8 cellular contexts compared by ENCODE assay signal in the genomic region with DNA sequence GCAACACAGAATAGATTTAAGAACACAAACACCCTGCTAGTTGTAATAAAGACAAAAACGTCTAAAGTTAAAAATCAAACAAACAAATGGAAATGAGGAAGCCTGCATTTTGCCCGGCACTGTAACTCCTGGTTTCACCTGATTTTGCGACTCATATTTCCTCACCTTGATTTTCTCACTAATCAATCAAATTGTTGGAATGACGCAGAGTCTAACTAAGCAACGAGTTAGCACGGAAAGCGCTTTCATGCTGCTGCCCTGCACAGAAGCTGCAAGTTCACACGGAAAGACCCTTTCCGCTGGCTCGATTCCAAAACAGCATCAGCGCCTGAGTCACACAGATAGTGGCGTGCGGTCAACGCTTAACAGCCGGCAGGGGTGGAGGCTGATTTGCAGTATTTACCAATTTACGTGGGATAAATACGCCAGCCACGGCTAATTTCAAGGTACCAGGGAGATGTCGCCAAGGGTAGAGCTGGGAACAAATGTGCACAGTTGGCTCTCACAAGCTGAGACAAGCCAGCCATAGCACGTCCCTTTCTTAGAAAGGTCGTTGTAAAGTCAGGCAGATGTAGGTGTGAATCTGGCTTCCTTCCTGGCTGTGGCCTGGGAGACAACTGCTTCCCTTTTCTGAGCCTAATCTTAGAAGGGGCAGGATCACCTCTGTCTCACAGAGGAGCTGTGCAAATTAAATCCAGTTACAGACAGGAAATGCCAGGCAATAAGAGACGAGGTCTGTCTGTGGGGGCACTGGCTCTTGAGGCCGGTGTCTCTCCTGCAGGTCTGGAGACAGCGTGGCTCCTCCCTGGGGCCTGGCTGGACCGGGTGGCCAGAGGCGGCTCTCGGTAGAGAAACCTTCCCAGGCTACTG.
A peak's percentile ranks its signal among the peaks of the same experiment; 100 is the strongest.
DNase-seq lines count a peak whose midpoint lies in the region; ATAC-seq and TF ChIP-seq lines count a peak whose summit lies in the region.

No MANE protein-coding gene starts in this region.

- H3K36me3 ChIP-seq in PC-9 (ENCODE audit: low read depth), result no peaks in the 10 kb centered on the region
- peaks cover 0 to 69% of the 10 kb centered on the region in 2 donors for H3K36me3 ChIP-seq in gastroesophageal sphincter

- H3K27ac ChIP-seq in PC-9, result no peak overlapping the region
- peak overlapping the region in 2 of 4 donors; percentile 17 to 25 for H3K27ac ChIP-seq in gastroesophageal sphincter

- H4K20me1 ChIP-seq in PC-9 (ENCODE audit: insufficient read depth), result no peaks in the 10 kb centered on the region

- H3K4me1 ChIP-seq in PC-9 (replicated peaks; ENCODE audit: insufficient read depth) (peaks cover 20% of the 10 kb centered on the region), gastroesophageal sphincter (peaks cover 0 to 22% (median 11%) of the 10 kb centered on the region in 3 donors)

- TF ChIP-seq CTCF in PC-9 (conservative IDR thresholded peaks at IDR 0.05) (no peak), gastroesophageal sphincter (IDR thresholded peaks at IDR 0.05) (no peak)

- BruUV-seq in PC-9 (replicated peaks; lab: Mats Ljungman, UMichigan), result no TSS peak

- peak; percentile 66 for ATAC-seq in GM18907 (IDR thresholded peaks at IDR 0.05; ENCODE audit: unreplicated experiment)
- ATAC-seq in HG03103 (IDR thresholded peaks at IDR 0.05; ENCODE audit: low read depth, unreplicated experiment), result peak; percentile 75
- ATAC-seq in gastroesophageal sphincter, result peak; percentile 20
- no peak for ATAC-seq in HG03045 (IDR thresholded peaks at IDR 0.05; ENCODE audit: unreplicated experiment)

- intact Hi-C loops in PC-9 (cut with micrococcal nuclease; ENCODE audit: unreplicated experiment), result no loop called here

- no peaks in the 10 kb centered on the region for H3K79me2 ChIP-seq in PC-9 (ENCODE audit: low read depth)

- CTCF ChIA-PET in PC-9 (lab: Charles Lee), result interaction anchor here (0.6 kb wide), 1 partner anchor 216 kb away, joined by 3 read pairs; no protein-coding TSS in a partner anchor

- H3K9me3 ChIP-seq in PC-9 (ENCODE audit: insufficient read depth, low read depth) (no peaks in the 10 kb centered on the region), gastroesophageal sphincter (no peaks in the 10 kb centered on the region)

- TF ChIP-seq EP300 in gastroesophageal sphincter (IDR thresholded peaks at IDR 0.05), result no peak

- H3K4me3 ChIP-seq in PC-9, result peak overlapping the region; percentile 27; the same call in 1 of the 2 replicates
- H3K4me3 ChIP-seq in gastroesophageal sphincter, result no peak overlapping the region

- no peak for TF ChIP-seq POLR2A in gastroesophageal sphincter (IDR thresholded peaks at IDR 0.05)

- H3K27me3 ChIP-seq in PC-9 (ENCODE audit: insufficient read depth, low read depth) (peaks cover 25% of the 10 kb centered on the region), gastroesophageal sphincter (peaks cover 3% of the 10 kb centered on the region)

- no peak overlapping the region; the same call in 1 of the 2 replicates for H2AFZ ChIP-seq in PC-9

- peak overlapping the region; percentile 71 for H3K4me2 ChIP-seq in PC-9

- POLR2A ChIA-PET in PC-9 (lab: Charles Lee; ENCODE audit: unreplicated experiment), result interaction anchor here (0.7 kb wide), 1 partner anchor 43 kb away, joined by 4 read pairs; no protein-coding TSS in a partner anchor

- WGBS in gastroesophageal sphincter (ENCODE audit: low coverage in 1 of 2), 2 donors, result 21 to 32% methylated on average over 10 to 18 of the region's 27 CpGs

- DNase-seq in PC-9 (peak; percentile 65 to 78), activated T-helper 1 cell treated with Interleukin-2 at 50 U/mL for 16 hours (ENCODE audit: low read depth) (peak; percentile 71), smooth muscle cell of the brain vasculature (ENCODE audit: low read depth, low spot score) (peak; percentile 21), anterior cingulate cortex (lab: John Stamatoyannopoulos, UW) (no peak)

- H3F3A ChIP-seq in PC-9 (ENCODE audit: insufficient read depth, low read depth), result peaks cover 7% of the 10 kb centered on the region; the same call in 1 of the 2 replicates

- H3K9me2 ChIP-seq in PC-9 (ENCODE audit: insufficient read depth), result no peaks in the 10 kb centered on the region

Comparison
In these comparisons a context has a peak if more than half of its experiments do, and no peak if none do; other contexts are left out.
1. DNase-seq: peak in PC-9 (2 of 2), activated T-helper 1 cell treated with Interleukin-2 at 50 U/mL for 16 hours (single experiment) and smooth muscle cell of the brain vasculature (single experiment); none in anterior cingulate cortex (0 of 58).